10 cellular contexts compared by ENCODE assay signal in genomic region chr11:69055598-69056516, GRCh38.
A peak's percentile ranks its signal among the peaks of the same experiment; 100 is the strongest.
DNase-seq lines count a peak whose midpoint lies in the region; ATAC-seq and TF ChIP-seq lines count a peak whose summit lies in the region.
"Had no signal": no experiment of that assay in that cellular context is flagged by ENCODE, and none has a peak within 500 bp of the region (broad histone marks: within the 10 kb centered on the region; RNA-seq: fewer than 3 reads in every experiment).

No MANE protein-coding gene starts in this region.

- H3K36me3 ChIP-seq in duodenal mucosa (ENCODE audit: control insufficient read depth in 1 of 2, insufficient read depth in 2 of 2, low read length in 2 of 2) = peaks cover 10 to 47% of the 10 kb centered on the region in 2 donors

- peak overlapping the region in 1 of 2 donors; percentile 13 for H3K4me3 ChIP-seq in duodenal mucosa (ENCODE audit: low read depth in 1 of 2, low read length in 2 of 2)
- H3K4me3 ChIP-seq: body of pancreas had no signal

- peak; percentile 89 for DNase-seq in stimulated activated naive B cell treated with anti-CD40 and anti-IgM and Interleukin-4, amounts not matched to agents 10 μg/mL and 1 μg/mL and 100 μg/mL, for 72 hours
- no peak for DNase-seq in stimulated activated CD4-positive, alpha-beta T cell treated with anti-CD3 and anti-CD28 coated beads, Interleukin-2, amount 100 ng/mL, for 24 hours
- no peak for DNase-seq in NCI-H2107 (lab: John Stamatoyannopoulos, UW)
- no peak for DNase-seq in activated CD8-positive, alpha-beta memory T cell treated with anti-CD3 and anti-CD28 coated beads for 24 hours

- peak overlapping the region; percentile 56 to 80 for H3K4me3 Mint-ChIP-seq in stimulated activated naive B cell treated with anti-CD40 and anti-IgM and Interleukin-4, amounts not matched to agents 10 μg/mL and 1 μg/mL and 100 μg/mL, for 72 hours

- peaks cover 46 to 73% of the 10 kb centered on the region in 2 donors for H3K4me1 Mint-ChIP-seq in stimulated activated naive B cell treated with anti-CD40 and anti-IgM and Interleukin-4, amounts not matched to agents 10 μg/mL and 1 μg/mL and 100 μg/mL, for 72 hours

- peak; percentile 19 for TF ChIP-seq POLR2A in GM10847 (IDR thresholded peaks at IDR 0.05; ENCODE audit: extremely low read depth, insufficient read length)

- peaks cover 1 to 3% of the 10 kb centered on the region in 2 donors for H3K9me3 Mint-ChIP-seq in stimulated activated naive B cell treated with anti-CD40 and anti-IgM and Interleukin-4, amounts not matched to agents 10 μg/mL and 1 μg/mL and 100 μg/mL, for 72 hours

- no peaks in the 10 kb centered on the region for H3K9me3 ChIP-seq in duodenal mucosa (ENCODE audit: control insufficient read depth in 1 of 2, low read length in 2 of 2)
- H3K9me3 ChIP-seq: body of pancreas had no signal

- ATAC-seq in GM21381 (IDR thresholded peaks at IDR 0.05; ENCODE audit: unreplicated experiment) = peak; percentile 74
- peak; percentile 45 for ATAC-seq in HG03521 (IDR thresholded peaks at IDR 0.05; ENCODE audit: unreplicated experiment)
- ATAC-seq in stimulated activated naive B cell treated with anti-CD40 and anti-IgM and Interleukin-4, amounts not matched to agents 10 μg/mL and 1 μg/mL and 100 μg/mL, for 72 hours (replicated peaks) = peak; percentile 93 to 95
- ATAC-seq: body of pancreas had no signal

- peaks cover 25 to 30% of the 10 kb centered on the region in 2 donors for H3K4me1 ChIP-seq in duodenal mucosa (ENCODE audit: control insufficient read depth in 1 of 2, insufficient read depth in 2 of 2, low read length in 2 of 2)
- H3K4me1 ChIP-seq: parathyroid adenoma had no signal

- peak overlapping the region; percentile 4 to 6 for H3K9ac ChIP-seq in duodenal mucosa (ENCODE audit: low read depth in 1 of 2, low read length in 2 of 2)
- H3K9ac ChIP-seq: parathyroid adenoma had no signal

- peak overlapping the region; percentile 62 for H3K27ac ChIP-seq in duodenal mucosa (ENCODE audit: low read depth, low read length)
- H3K27ac ChIP-seq: body of pancreas, parathyroid adenoma had no signal

- H3K36me3 Mint-ChIP-seq in stimulated activated naive B cell treated with anti-CD40 and anti-IgM and Interleukin-4, amounts not matched to agents 10 μg/mL and 1 μg/mL and 100 μg/mL, for 72 hours = peaks cover 57 to 71% of the 10 kb centered on the region in 2 donors

- H3K27me3 Mint-ChIP-seq in stimulated activated naive B cell treated with anti-CD40 and anti-IgM and Interleukin-4, amounts not matched to agents 10 μg/mL and 1 μg/mL and 100 μg/mL, for 72 hours = no peaks in the 10 kb centered on the region

- H3K27me3 ChIP-seq in duodenal mucosa (ENCODE audit: control insufficient read depth in 1 of 2, insufficient read depth in 2 of 2, low read length in 2 of 2) = no peaks in the 10 kb centered on the region
- H3K27me3 ChIP-seq: body of pancreas had no signal

- H3K27ac Mint-ChIP-seq in stimulated activated naive B cell treated with anti-CD40 and anti-IgM and Interleukin-4, amounts not matched to agents 10 μg/mL and 1 μg/mL and 100 μg/mL, for 72 hours = peak overlapping the region; percentile 98
